In the genomic region with DNA sequence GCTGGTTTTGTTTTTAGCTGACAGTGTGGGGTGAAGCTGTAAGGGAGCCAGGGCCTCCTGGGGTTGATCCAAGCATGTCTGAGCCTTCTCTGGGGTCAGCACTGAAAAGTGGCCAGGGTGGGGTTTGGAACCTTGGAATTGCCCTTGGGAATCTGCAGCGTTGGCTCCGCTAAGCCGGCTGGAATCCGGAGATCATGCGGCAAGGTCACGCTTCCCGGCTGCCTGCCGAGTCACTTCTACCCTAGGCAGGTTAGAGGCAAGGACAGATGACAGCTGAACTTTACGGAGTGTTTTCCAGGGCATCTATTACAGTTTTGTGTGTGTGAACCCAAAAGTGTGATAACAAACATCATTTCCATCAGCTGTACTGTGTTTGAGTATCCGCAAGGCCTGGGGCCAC, we compare ENCODE assay signal across 12 cellular contexts. TPM values are rescaled to one million over a fixed set of nuclear protein-coding genes. Genes with fewer than 3 reads are reported as not detected.
DNase-seq lines count a peak whose midpoint lies in the region; ATAC-seq and TF ChIP-seq lines count a peak whose summit lies in the region.
"Had no signal": no experiment of that assay in that cellular context is flagged by ENCODE, and none has a peak within 500 bp of the region (broad histone marks: within the 10 kb centered on the region; RNA-seq: fewer than 3 reads in every experiment).

No MANE protein-coding gene starts in this region.

- intact Hi-C loops in activated CD4-positive, alpha-beta memory T cell treated with anti-CD3 and anti-CD28 coated beads for 36 hours (cut with micrococcal nuclease), result loop anchor here (1.0 to 5.0 kb wide), 4 partner anchors 8 to 234 kb away; a partner anchor contains a TSS
- intact Hi-C loops in psoas muscle (cut with DNase I), result loop anchor here in 1 of 2 donors (10.0 kb wide), 1 partner anchor 289 kb away; no protein-coding TSS in a partner anchor

- no peaks in the 10 kb centered on the region; the same call in 1 of the 2 replicates for H3K9me2 ChIP-seq in GM23338 (ENCODE audit: insufficient read depth)

- peaks cover 43% of the 10 kb centered on the region for H3K4me1 Mint-ChIP-seq in GM23338
- peaks cover 81% of the 10 kb centered on the region for H3K4me1 Mint-ChIP-seq in activated CD4-positive, alpha-beta memory T cell treated with anti-CD3 and anti-CD28 coated beads for 36 hours (ENCODE audit: low read depth)

- H3F3A ChIP-seq in GM23338 (replicated peaks; ENCODE audit: low read depth), result 0 out of 2 replicates have a peak, but pooled peaks cover 7% of the 10 kb centered on the region

- H3K4me3 Mint-ChIP-seq in GM23338, result peak overlapping the region; percentile 70; the same call in 1 of the 3 replicates
- peak overlapping the region; percentile 67 for H3K4me3 Mint-ChIP-seq in activated CD4-positive, alpha-beta memory T cell treated with anti-CD3 and anti-CD28 coated beads for 36 hours

- H3K27me3 ChIP-seq in GM23338 (ENCODE audit: insufficient read depth) (peaks cover 31% of the 10 kb centered on the region), right atrium auricular region (no peaks in the 10 kb centered on the region), psoas muscle (ENCODE audit: insufficient read depth in 3 of 3, low read length in 2 of 3) (no peaks in the 10 kb centered on the region)

- peak overlapping the region; percentile 44; the same call in 1 of the 2 replicates for H3K27ac Mint-ChIP-seq in GM23338
- peak overlapping the region; percentile 80 for H3K27ac Mint-ChIP-seq in activated CD4-positive, alpha-beta memory T cell treated with anti-CD3 and anti-CD28 coated beads for 36 hours

- WGBS in psoas muscle, 3 donors, result 10 to 19% (median 13%) methylated on average over 10 of the region's 10 CpGs

- CTCF ChIA-PET in activated CD4-positive, alpha-beta memory T cell treated with anti-CD3 and anti-CD28 coated beads for 36 hours (lab: Charles Lee), result interaction anchor here (1.1 to 3.8 kb wide), 3 partner anchors 15 to 90 kb away, joined by 5 to 20 read pairs (median 19); no protein-coding TSS in a partner anchor

- no peak overlapping the region for H3K27ac ChIP-seq in GM23338 (ENCODE audit: low read depth)
- H3K27ac ChIP-seq in right atrium auricular region, result peak overlapping the region; percentile 74 to 89
- peak overlapping the region; percentile 96 for H3K27ac ChIP-seq in psoas muscle

- H2AFZ ChIP-seq in GM23338, result no peak overlapping the region

- H3K4me2 ChIP-seq in GM23338, result no peak overlapping the region

- H4K20me1 ChIP-seq in GM23338 (replicated peaks; ENCODE audit: insufficient read depth), result 0 out of 2 replicates have a peak, but pooled peaks cover 5% of the 10 kb centered on the region

- H3K4me3 ChIP-seq in GM23338, result no peak overlapping the region
- no peak overlapping the region for H3K4me3 ChIP-seq in right atrium auricular region
- H3K4me3 ChIP-seq in psoas muscle, result peak overlapping the region; percentile 70

- H3K9me3 ChIP-seq in right atrium auricular region (no peaks in the 10 kb centered on the region), psoas muscle (no peaks in the 10 kb centered on the region)

- ATAC-seq in GM23338 (peak; percentile 3; the same call in 2 of the 3 replicates), psoas muscle (peak in 2 of 4 donors; percentile 19), GM18519 (IDR thresholded peaks at IDR 0.05; ENCODE audit: low FRiP score, unreplicated experiment) (no peak), GM18861 (IDR thresholded peaks at IDR 0.05; ENCODE audit: unreplicated experiment) (no peak)

- TF ChIP-seq CTCF in GM23338 (conservative IDR thresholded peaks at IDR 0.05; ENCODE audit: low read depth in 2 of 2) (no peak), right atrium auricular region (IDR thresholded peaks at IDR 0.05) (no peak), psoas muscle (IDR thresholded peaks at IDR 0.05) (no peak)

- H3K36me3 ChIP-seq in GM23338 (ENCODE audit: insufficient read depth) (no peaks in the 10 kb centered on the region), right atrium auricular region (no peaks in the 10 kb centered on the region), psoas muscle (ENCODE audit: insufficient read depth in 1 of 2, low read depth in 1 of 2) (no peaks in the 10 kb centered on the region)

- H3K79me2 ChIP-seq in GM23338 (replicated peaks; ENCODE audit: insufficient read depth), result no peaks in the 10 kb centered on the region; the same call in 1 of the 2 replicates

- H3K27me3 Mint-ChIP-seq in GM23338 (ENCODE audit: insufficient read depth, low read depth, poor library complexity), result peaks cover 18% of the 10 kb centered on the region
- no peaks in the 10 kb centered on the region for H3K27me3 Mint-ChIP-seq in activated CD4-positive, alpha-beta memory T cell treated with anti-CD3 and anti-CD28 coated beads for 36 hours

- POLR2A ChIA-PET in activated CD4-positive, alpha-beta memory T cell treated with anti-CD3 and anti-CD28 coated beads for 36 hours (lab: Charles Lee), result interaction anchor here (1.0 to 8.0 kb wide), 4 partner anchors 11 to 169 kb away, joined by 4 to 121 read pairs (median 10); a partner anchor contains a TSS

- DNase-seq in GM23338 (ENCODE audit: low spot score) (no peak), right atrium auricular region (ENCODE audit: low spot score) (no peak), psoas muscle (peak; percentile 42 to 73), nucleus accumbens (lab: John Stamatoyannopoulos, UW) (no peak), DMS53 treated with DMSO at 0.1 percent for 48 hours (lab: John Stamatoyannopoulos, UW; ENCODE audit: unreplicated experiment) (no peak)
- DNase-seq in activated CD4-positive, alpha-beta memory T cell treated with anti-CD3 and anti-CD28 coated beads for 36 hours, result no peak
- DNase-seq: DMS 273 treated with DMSO at 0.1 percent for 48 hours; NCI-H446; SIG-M5; stimulated activated CD4-positive, alpha-beta T cell treated with anti-CD3 and anti-CD28 coated beads, Interleukin-2, amount 100 ng/mL, for 48 hours had no signal

- no peaks in the 10 kb centered on the region for H3K9me3 Mint-ChIP-seq in GM23338
- H3K9me3 Mint-ChIP-seq in activated CD4-positive, alpha-beta memory T cell treated with anti-CD3 and anti-CD28 coated beads for 36 hours, result no peaks in the 10 kb centered on the region

- H3K36me3 Mint-ChIP-seq in GM23338 (ENCODE audit: low read depth), result no peaks in the 10 kb centered on the region
- peaks cover 3% of the 10 kb centered on the region for H3K36me3 Mint-ChIP-seq in activated CD4-positive, alpha-beta memory T cell treated with anti-CD3 and anti-CD28 coated beads for 36 hours

- peaks cover 19% of the 10 kb centered on the region for H3K4me1 ChIP-seq in GM23338 (ENCODE audit: insufficient read depth)
- H3K4me1 ChIP-seq in right atrium auricular region, result peaks cover 0 to 79% of the 10 kb centered on the region in 2 donors
- peaks cover 62% of the 10 kb centered on the region for H3K4me1 ChIP-seq in psoas muscle

TF ChIP-seq in GM23338, 12 proteins besides CTCF, POLR2A, EP300 and RAD21 (continues in another document):
- no peak for TF ChIP-seq CREB1 (CRISPR knock-in tag; IDR thresholded peaks at IDR 0.05; ENCODE audit: low read depth)
- TF ChIP-seq ZNF331 (CRISPR knock-in tag; IDR thresholded peaks at IDR 0.05; ENCODE audit: low read depth), result no peak
- TF ChIP-seq NANOG (IDR thresholded peaks at IDR 0.05; ENCODE audit: borderline replicate concordance), result no peak
- TF ChIP-seq EZH2 (IDR thresholded peaks at IDR 0.05; ENCODE audit: low read depth, unreplicated experiment), result no peak
- TF ChIP-seq ZNF114 (CRISPR knock-in tag; IDR thresholded peaks at IDR 0.05), result no peak
- TF ChIP-seq, protein P1, sequence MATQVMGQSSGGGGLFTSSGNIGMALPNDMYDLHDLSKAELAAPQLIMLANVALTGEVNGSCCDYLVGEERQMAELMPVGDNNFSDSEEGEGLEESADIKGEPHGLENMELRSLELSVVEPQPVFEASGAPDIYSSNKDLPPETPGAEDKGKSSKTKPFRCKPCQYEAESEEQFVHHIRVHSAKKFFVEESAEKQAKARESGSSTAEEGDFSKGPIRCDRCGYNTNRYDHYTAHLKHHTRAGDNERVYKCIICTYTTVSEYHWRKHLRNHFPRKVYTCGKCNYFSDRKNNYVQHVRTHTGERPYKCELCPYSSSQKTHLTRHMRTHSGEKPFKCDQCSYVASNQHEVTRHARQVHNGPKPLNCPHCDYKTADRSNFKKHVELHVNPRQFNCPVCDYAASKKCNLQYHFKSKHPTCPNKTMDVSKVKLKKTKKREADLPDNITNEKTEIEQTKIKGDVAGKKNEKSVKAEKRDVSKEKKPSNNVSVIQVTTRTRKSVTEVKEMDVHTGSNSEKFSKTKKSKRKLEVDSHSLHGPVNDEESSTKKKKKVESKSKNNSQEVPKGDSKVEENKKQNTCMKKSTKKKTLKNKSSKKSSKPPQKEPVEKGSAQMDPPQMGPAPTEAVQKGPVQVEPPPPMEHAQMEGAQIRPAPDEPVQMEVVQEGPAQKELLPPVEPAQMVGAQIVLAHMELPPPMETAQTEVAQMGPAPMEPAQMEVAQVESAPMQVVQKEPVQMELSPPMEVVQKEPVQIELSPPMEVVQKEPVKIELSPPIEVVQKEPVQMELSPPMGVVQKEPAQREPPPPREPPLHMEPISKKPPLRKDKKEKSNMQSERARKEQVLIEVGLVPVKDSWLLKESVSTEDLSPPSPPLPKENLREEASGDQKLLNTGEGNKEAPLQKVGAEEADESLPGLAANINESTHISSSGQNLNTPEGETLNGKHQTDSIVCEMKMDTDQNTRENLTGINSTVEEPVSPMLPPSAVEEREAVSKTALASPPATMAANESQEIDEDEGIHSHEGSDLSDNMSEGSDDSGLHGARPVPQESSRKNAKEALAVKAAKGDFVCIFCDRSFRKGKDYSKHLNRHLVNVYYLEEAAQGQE (IDR thresholded peaks at IDR 0.05; ENCODE audit: unreplicated experiment), result no peak
- TF ChIP-seq STAT1 (IDR thresholded peaks at IDR 0.05; ENCODE audit: unreplicated experiment), result no peak

RNA-seq across cellular contexts. Expression of a gene that starts 17.1 kb away (rescaled TPM):
- 4.4 and 7.3 TPM in 2 replicates for total RNA-seq in GM23338 (2014; rRNA removed; shearing (Covaris generic))
- 1.3 and 1.7 TPM in 2 replicates for polyA plus RNA-seq in GM23338 (2016; fragmentation: Nextera tagmentation; extraction: Ambion mirVana)
- 10 to 100 TPM; 22.2 to 24.6 TPM for total RNA-seq in activated CD4-positive, alpha-beta memory T cell treated with anti-CD3 and anti-CD28 coated beads for 36 hours
- total RNA-seq in right atrium auricular region, result 10 to 100 TPM in 1 of 2 donors, 1 to 10 TPM in 1; 7.9 to 12.3 TPM
- 10 to 100 TPM in 2 of 4 donors, 1 to 10 TPM in 2; 4.4 to 35.8 (median 16.6) TPM for total RNA-seq in psoas muscle
- polyA plus RNA-seq in psoas muscle, result 1 to 10 TPM; 2.9 to 3.5 (median 3.5) TPM

Comparison
In these comparisons a context has a peak if more than half of its experiments do, and no peak if none do; other contexts are left out.
1. DNase-seq: peak in psoas muscle (2 of 2); none in GM23338 (single experiment), activated CD4-positive, alpha-beta memory T cell treated with anti-CD3 and anti-CD28 coated beads for 36 hours (single experiment), right atrium auricular region (single experiment), nucleus accumbens (0 of 56) and DMS53 treated with DMSO at 0.1 percent for 48 hours (single experiment).